ENCODE assay signal across 8 cellular contexts in the genomic region with DNA sequence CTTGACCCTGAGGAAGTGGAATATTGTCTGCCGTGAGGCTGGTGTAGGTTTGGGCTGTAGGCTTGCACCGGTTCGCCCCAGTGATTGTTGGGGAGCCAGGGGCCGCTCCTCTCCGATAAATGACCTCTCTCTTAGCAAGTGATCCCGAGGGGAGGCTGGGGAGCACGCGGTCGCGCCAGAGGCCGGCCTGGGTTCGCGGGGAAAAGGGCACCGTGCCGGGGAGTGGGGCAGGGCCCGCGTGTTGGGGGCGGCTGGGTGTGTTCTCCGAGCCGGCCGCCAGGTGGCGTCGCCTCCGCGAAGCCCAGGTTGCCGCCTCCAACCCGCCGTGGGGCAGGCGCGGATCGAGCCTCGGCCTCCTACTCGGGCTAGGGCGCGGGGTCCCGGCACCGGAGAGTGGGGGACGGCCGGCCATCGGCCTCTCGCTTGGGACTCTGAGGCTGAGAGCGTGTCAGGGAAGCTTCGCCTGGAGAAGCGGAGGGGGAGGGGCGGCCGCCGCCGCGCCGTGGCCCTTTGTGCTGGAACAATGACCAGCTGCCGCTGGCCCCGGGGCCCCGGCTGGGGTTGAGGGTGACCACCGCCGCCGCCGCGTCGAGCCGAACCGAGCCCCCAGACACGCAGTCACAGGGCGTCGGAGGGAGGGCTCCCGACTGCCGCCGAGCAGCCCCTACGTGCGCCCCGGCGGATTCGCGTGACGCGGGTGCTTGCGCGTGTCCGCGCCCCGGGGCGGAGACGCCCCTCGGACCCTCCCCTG. TPM values are rescaled to one million over a fixed set of nuclear protein-coding genes. Genes with fewer than 3 reads are reported as not detected.
A peak's percentile ranks its signal among the peaks of the same experiment; 100 is the strongest.
DNase-seq lines count a peak whose midpoint lies in the region; ATAC-seq and TF ChIP-seq lines count a peak whose summit lies in the region.

No MANE protein-coding gene starts in this region.

- H3K27ac Mint-ChIP-seq in activated CD8-positive, alpha-beta memory T cell treated with anti-CD3 and anti-CD28 coated beads, Interleukin-2, amount 10 ng/mL, durations not matched to agents 7 days and 5 days: peak overlapping the region; percentile 80
- peak overlapping the region; percentile 91 for H3K27ac Mint-ChIP-seq in endodermal cell
- peak overlapping the region; percentile 98 for H3K27ac Mint-ChIP-seq in mesothelial cell of epicardium

- H3K4me1 Mint-ChIP-seq in activated CD8-positive, alpha-beta memory T cell treated with anti-CD3 and anti-CD28 coated beads, Interleukin-2, amount 10 ng/mL, durations not matched to agents 7 days and 5 days: peaks cover 22% of the 10 kb centered on the region
- H3K4me1 Mint-ChIP-seq in endodermal cell (peaks cover 37% of the 10 kb centered on the region), mesothelial cell of epicardium (peaks cover 50% of the 10 kb centered on the region)

- DNase-seq in NCI-H748 (lab: John Stamatoyannopoulos, UW; ENCODE audit: unreplicated experiment) (peak; percentile 71), endodermal cell (peak; percentile 92), mesothelial cell of epicardium (ENCODE audit: low spot score in 2 of 2, unreplicated experiment in 2 of 2) (peak; percentile 73 to 88)
- peak; percentile 79 for DNase-seq in activated CD8-positive, alpha-beta memory T cell treated with anti-CD3 and anti-CD28 coated beads, Interleukin-2, amount 10 ng/mL, durations not matched to agents 7 days and 5 days
- peak; percentile 55 to 63 for DNase-seq in stimulated activated CD8-positive, alpha-beta memory T cell treated with anti-CD3 and anti-CD28 coated beads, Interleukin-15, amount 100 ng/mL, for 48 hours (ENCODE audit: low read depth in 2 of 2)

- peaks cover 5% of the 10 kb centered on the region for H3K36me3 ChIP-seq in ACC112 (ENCODE audit: insufficient read depth, low read length)
- peaks cover 25% of the 10 kb centered on the region for H3K36me3 ChIP-seq in endodermal cell (ENCODE audit: control insufficient read depth, insufficient read depth, low read length)

- H2AFZ ChIP-seq in ACC112 (ENCODE audit: low read length, unreplicated experiment): peak overlapping the region; percentile 27

- peak overlapping the region; percentile 88 for H3K4me3 ChIP-seq in ACC112 (ENCODE audit: low read depth, low read length)
- peak overlapping the region; percentile 88 for H3K4me3 ChIP-seq in endodermal cell (ENCODE audit: low read length)

- CTCF ChIA-PET in activated CD8-positive, alpha-beta memory T cell treated with anti-CD3 and anti-CD28 coated beads, Interleukin-2, amount 10 ng/mL, durations not matched to agents 7 days and 5 days (lab: Charles Lee): interaction anchor here (0.9 to 13.2 kb wide), 14 partner anchors 13 to 446 kb away, joined by 3 to 174 read pairs (median 7); a partner anchor contains a TSS

- H3K4me3 Mint-ChIP-seq in activated CD8-positive, alpha-beta memory T cell treated with anti-CD3 and anti-CD28 coated beads, Interleukin-2, amount 10 ng/mL, durations not matched to agents 7 days and 5 days: peak overlapping the region; percentile 76
- H3K4me3 Mint-ChIP-seq in endodermal cell (peak overlapping the region; percentile 67), mesothelial cell of epicardium (peak overlapping the region; percentile 84)

- no peaks in the 10 kb centered on the region for H3K9me3 ChIP-seq in endodermal cell (ENCODE audit: control insufficient read depth, low read length)

- peaks cover 42% of the 10 kb centered on the region for H3K79me2 ChIP-seq in ACC112 (ENCODE audit: control insufficient read depth, insufficient read depth, low read length, unreplicated experiment)

- TF ChIP-seq CTCF in endodermal cell (conservative IDR thresholded peaks at IDR 0.05) (peak; percentile 95), mesothelial cell of epicardium (IDR thresholded peaks at IDR 0.05; ENCODE audit: unreplicated experiment) (peak; percentile 100)

- no peaks in the 10 kb centered on the region for H3K36me3 Mint-ChIP-seq in activated CD8-positive, alpha-beta memory T cell treated with anti-CD3 and anti-CD28 coated beads, Interleukin-2, amount 10 ng/mL, durations not matched to agents 7 days and 5 days
- H3K36me3 Mint-ChIP-seq in endodermal cell (ENCODE audit: low read depth) (peaks cover 12% of the 10 kb centered on the region), mesothelial cell of epicardium (peaks cover 2% of the 10 kb centered on the region)

- no peaks in the 10 kb centered on the region for H3K27me3 Mint-ChIP-seq in activated CD8-positive, alpha-beta memory T cell treated with anti-CD3 and anti-CD28 coated beads, Interleukin-2, amount 10 ng/mL, durations not matched to agents 7 days and 5 days
- H3K27me3 Mint-ChIP-seq in endodermal cell (ENCODE audit: insufficient read depth): no peaks in the 10 kb centered on the region
- no peaks in the 10 kb centered on the region for H3K27me3 Mint-ChIP-seq in mesothelial cell of epicardium (ENCODE audit: low read depth)

- peak overlapping the region; percentile 78 for H3K9ac ChIP-seq in endodermal cell (ENCODE audit: extremely low read depth, low read length, poor library complexity, severe bottlenecking)

- no peaks in the 10 kb centered on the region for H3K9me3 Mint-ChIP-seq in activated CD8-positive, alpha-beta memory T cell treated with anti-CD3 and anti-CD28 coated beads, Interleukin-2, amount 10 ng/mL, durations not matched to agents 7 days and 5 days (ENCODE audit: low read depth)
- H3K9me3 Mint-ChIP-seq in endodermal cell (no peaks in the 10 kb centered on the region), mesothelial cell of epicardium (no peaks in the 10 kb centered on the region)

- H3K27ac ChIP-seq in ACC112 (ENCODE audit: low read depth, low read length): peak overlapping the region; percentile 76
- H3K27ac ChIP-seq in endodermal cell (ENCODE audit: low read depth, low read length): peak overlapping the region; percentile 97

- H3K27me3 ChIP-seq in ACC112 (ENCODE audit: insufficient read depth, low read length): no peaks in the 10 kb centered on the region
- no peaks in the 10 kb centered on the region for H3K27me3 ChIP-seq in endodermal cell (ENCODE audit: control insufficient read depth, insufficient read depth, low read length, poor library complexity, severe bottlenecking)

- ATAC-seq in GM18502 (IDR thresholded peaks at IDR 0.05; ENCODE audit: poor library complexity, unreplicated experiment): peak; percentile 43
- peak; percentile 47 for ATAC-seq in HG03045 (IDR thresholded peaks at IDR 0.05; ENCODE audit: unreplicated experiment)
- peak; percentile 68 for ATAC-seq in activated CD8-positive, alpha-beta memory T cell treated with anti-CD3 and anti-CD28 coated beads, Interleukin-2, amount 10 ng/mL, durations not matched to agents 7 days and 5 days

- H3K4me1 ChIP-seq in ACC112 (ENCODE audit: control insufficient read depth, insufficient read depth, low read length, unreplicated experiment): peaks cover 26% of the 10 kb centered on the region
- peaks cover 3% of the 10 kb centered on the region for H3K4me1 ChIP-seq in endodermal cell (ENCODE audit: control insufficient read depth, insufficient read depth, low read length)

- 1 to 16% methylated on average over 9 to 83 of the region's 83 CpGs for WGBS in endodermal cell (ENCODE audit: insufficient coverage in 1 of 2, insufficient read length in 1 of 2), 2 experiments

RNA-seq across cellular contexts. Expression of a gene that starts 0.4 kb away (rescaled TPM):
- total RNA-seq in activated CD8-positive, alpha-beta memory T cell treated with anti-CD3 and anti-CD28 coated beads, Interleukin-2, amount 10 ng/mL, durations not matched to agents 7 days and 5 days: 10 to 100 TPM; 12.6 to 12.7 TPM
- 10 to 100 TPM; 76.8 to 85.9 TPM for total RNA-seq in endodermal cell
- polyA plus RNA-seq in endodermal cell (2013, experiment 1 of 2): 81.0 TPM
- 75.3 TPM for polyA plus RNA-seq in endodermal cell (2013, experiment 2 of 2)
- 107 to 111 TPM (median 110 TPM) in 3 replicates for total RNA-seq in mesothelial cell of epicardium

RNA-seq across cellular contexts. Expression of a gene that starts 11.8 kb away (rescaled TPM):
- 10 to 100 TPM; 11.2 to 18.7 TPM for total RNA-seq in activated CD8-positive, alpha-beta memory T cell treated with anti-CD3 and anti-CD28 coated beads, Interleukin-2, amount 10 ng/mL, durations not matched to agents 7 days and 5 days
- total RNA-seq in endodermal cell (10 to 100 TPM; 11.2 to 15.1 TPM), mesothelial cell of epicardium (11.7 to 13.9 TPM (median 12.4 TPM) in 3 replicates)
- polyA plus RNA-seq in endodermal cell (2013, experiment 1 of 2): 13.7 TPM
- 11.1 TPM for polyA plus RNA-seq in endodermal cell (2013, experiment 2 of 2)

RNA-seq across cellular contexts. Expression of a gene that starts 11.9 kb away (rescaled TPM):
- total RNA-seq in activated CD8-positive, alpha-beta memory T cell treated with anti-CD3 and anti-CD28 coated beads, Interleukin-2, amount 10 ng/mL, durations not matched to agents 7 days and 5 days: 10 to 100 TPM; 48.2 to 52.2 TPM
- 10 to 100 TPM; 68.9 to 72.8 TPM for total RNA-seq in endodermal cell
- polyA plus RNA-seq in endodermal cell (2013, experiment 1 of 2): 85.0 TPM
- polyA plus RNA-seq in endodermal cell (2013, experiment 2 of 2): 76.2 TPM
- total RNA-seq in mesothelial cell of epicardium: 66.7 to 70.2 TPM (median 69.4 TPM) in 3 replicates

RNA-seq across cellular contexts. Expression of a gene that starts 29.9 kb away (rescaled TPM):
- total RNA-seq in activated CD8-positive, alpha-beta memory T cell treated with anti-CD3 and anti-CD28 coated beads, Interleukin-2, amount 10 ng/mL, durations not matched to agents 7 days and 5 days: under 1 TPM; 0.26 to 0.45 TPM
- total RNA-seq in endodermal cell: 10 to 100 TPM; 20.1 to 36.6 TPM
- 17.0 TPM for polyA plus RNA-seq in endodermal cell (2013, experiment 1 of 2)
- polyA plus RNA-seq in endodermal cell (2013, experiment 2 of 2): 13.1 TPM
- total RNA-seq in mesothelial cell of epicardium: 20.0 to 22.8 TPM (median 22.2 TPM) in 3 replicates

RNA-seq across cellular contexts. Expression of a gene that starts 31.8 kb away (rescaled TPM):
- 1 to 10 TPM in 1 of 2 experiments, under 1 TPM in 1; 0.59 to 1.2 TPM for total RNA-seq in activated CD8-positive, alpha-beta memory T cell treated with anti-CD3 and anti-CD28 coated beads, Interleukin-2, amount 10 ng/mL, durations not matched to agents 7 days and 5 days
- total RNA-seq in endodermal cell (1 to 10 TPM in 1 of 2 donors, under 1 TPM in 1; 0.49 to 1.1 TPM), mesothelial cell of epicardium (1.2 to 1.8 TPM (median 1.8 TPM) in 3 replicates)
- polyA plus RNA-seq in endodermal cell (2013, experiment 1 of 2): 0.53 TPM
- polyA plus RNA-seq in endodermal cell (2013, experiment 2 of 2): 0.50 TPM

Comparison
In these comparisons a context has a peak if more than half of its experiments do, and no peak if none do; other contexts are left out.
1. Peak in every context shown above with its lines: DNase-seq, ATAC-seq, H3K4me3 ChIP-seq and H3K27ac ChIP-seq.